In genomic region chr4:3767569-3768288, GRCh38 we compare ENCODE assay signal across 1 cellular context.
TF ChIP-seq lines count a peak whose summit lies in the region.

No MANE protein-coding gene starts in this region.

TF ChIP-seq in HEK293, 187 proteins besides CTCF, POLR2A, EP300 and RAD21 (continued from another document):
- TF ChIP-seq REST (tag by site-specific recombination; IDR thresholded peaks at IDR 0.05): 0 out of 2 replicates have a peak, but pooled peaks have one; percentile 26
- TF ChIP-seq ZNF600 (tag by site-specific recombination; IDR thresholded peaks at IDR 0.05): no peak
- TF ChIP-seq ZNF670 (tag by site-specific recombination; IDR thresholded peaks at IDR 0.05; ENCODE audit: low read depth): no peak
